Comparison of ENCODE assay signal across 1 cellular context in the genomic region with DNA sequence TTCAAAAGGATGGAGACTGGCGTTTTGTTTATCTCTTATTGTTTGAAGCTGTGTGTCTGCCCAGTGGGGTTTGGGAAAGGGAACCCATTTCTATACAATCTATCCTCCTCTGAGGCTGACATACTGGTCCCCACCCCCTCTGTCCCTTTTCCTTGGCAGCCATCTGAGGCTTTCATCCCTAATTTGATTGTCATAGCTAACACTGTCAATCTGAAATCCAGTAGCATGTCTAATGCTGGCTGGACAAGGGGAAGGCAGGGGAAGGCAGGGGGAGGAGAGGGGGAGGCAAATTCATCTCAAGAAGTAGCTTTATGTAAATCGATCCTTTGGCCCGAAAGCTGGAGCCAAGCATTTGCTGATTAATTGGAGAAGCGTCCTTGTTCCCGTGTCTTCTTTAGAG.
TF ChIP-seq lines count a peak whose summit lies in the region.

No MANE protein-coding gene starts in this region.

TF ChIP-seq in GM23338, 12 proteins besides CTCF, POLR2A, EP300 and RAD21 (continued from another document):
- TF ChIP-seq, protein P1, sequence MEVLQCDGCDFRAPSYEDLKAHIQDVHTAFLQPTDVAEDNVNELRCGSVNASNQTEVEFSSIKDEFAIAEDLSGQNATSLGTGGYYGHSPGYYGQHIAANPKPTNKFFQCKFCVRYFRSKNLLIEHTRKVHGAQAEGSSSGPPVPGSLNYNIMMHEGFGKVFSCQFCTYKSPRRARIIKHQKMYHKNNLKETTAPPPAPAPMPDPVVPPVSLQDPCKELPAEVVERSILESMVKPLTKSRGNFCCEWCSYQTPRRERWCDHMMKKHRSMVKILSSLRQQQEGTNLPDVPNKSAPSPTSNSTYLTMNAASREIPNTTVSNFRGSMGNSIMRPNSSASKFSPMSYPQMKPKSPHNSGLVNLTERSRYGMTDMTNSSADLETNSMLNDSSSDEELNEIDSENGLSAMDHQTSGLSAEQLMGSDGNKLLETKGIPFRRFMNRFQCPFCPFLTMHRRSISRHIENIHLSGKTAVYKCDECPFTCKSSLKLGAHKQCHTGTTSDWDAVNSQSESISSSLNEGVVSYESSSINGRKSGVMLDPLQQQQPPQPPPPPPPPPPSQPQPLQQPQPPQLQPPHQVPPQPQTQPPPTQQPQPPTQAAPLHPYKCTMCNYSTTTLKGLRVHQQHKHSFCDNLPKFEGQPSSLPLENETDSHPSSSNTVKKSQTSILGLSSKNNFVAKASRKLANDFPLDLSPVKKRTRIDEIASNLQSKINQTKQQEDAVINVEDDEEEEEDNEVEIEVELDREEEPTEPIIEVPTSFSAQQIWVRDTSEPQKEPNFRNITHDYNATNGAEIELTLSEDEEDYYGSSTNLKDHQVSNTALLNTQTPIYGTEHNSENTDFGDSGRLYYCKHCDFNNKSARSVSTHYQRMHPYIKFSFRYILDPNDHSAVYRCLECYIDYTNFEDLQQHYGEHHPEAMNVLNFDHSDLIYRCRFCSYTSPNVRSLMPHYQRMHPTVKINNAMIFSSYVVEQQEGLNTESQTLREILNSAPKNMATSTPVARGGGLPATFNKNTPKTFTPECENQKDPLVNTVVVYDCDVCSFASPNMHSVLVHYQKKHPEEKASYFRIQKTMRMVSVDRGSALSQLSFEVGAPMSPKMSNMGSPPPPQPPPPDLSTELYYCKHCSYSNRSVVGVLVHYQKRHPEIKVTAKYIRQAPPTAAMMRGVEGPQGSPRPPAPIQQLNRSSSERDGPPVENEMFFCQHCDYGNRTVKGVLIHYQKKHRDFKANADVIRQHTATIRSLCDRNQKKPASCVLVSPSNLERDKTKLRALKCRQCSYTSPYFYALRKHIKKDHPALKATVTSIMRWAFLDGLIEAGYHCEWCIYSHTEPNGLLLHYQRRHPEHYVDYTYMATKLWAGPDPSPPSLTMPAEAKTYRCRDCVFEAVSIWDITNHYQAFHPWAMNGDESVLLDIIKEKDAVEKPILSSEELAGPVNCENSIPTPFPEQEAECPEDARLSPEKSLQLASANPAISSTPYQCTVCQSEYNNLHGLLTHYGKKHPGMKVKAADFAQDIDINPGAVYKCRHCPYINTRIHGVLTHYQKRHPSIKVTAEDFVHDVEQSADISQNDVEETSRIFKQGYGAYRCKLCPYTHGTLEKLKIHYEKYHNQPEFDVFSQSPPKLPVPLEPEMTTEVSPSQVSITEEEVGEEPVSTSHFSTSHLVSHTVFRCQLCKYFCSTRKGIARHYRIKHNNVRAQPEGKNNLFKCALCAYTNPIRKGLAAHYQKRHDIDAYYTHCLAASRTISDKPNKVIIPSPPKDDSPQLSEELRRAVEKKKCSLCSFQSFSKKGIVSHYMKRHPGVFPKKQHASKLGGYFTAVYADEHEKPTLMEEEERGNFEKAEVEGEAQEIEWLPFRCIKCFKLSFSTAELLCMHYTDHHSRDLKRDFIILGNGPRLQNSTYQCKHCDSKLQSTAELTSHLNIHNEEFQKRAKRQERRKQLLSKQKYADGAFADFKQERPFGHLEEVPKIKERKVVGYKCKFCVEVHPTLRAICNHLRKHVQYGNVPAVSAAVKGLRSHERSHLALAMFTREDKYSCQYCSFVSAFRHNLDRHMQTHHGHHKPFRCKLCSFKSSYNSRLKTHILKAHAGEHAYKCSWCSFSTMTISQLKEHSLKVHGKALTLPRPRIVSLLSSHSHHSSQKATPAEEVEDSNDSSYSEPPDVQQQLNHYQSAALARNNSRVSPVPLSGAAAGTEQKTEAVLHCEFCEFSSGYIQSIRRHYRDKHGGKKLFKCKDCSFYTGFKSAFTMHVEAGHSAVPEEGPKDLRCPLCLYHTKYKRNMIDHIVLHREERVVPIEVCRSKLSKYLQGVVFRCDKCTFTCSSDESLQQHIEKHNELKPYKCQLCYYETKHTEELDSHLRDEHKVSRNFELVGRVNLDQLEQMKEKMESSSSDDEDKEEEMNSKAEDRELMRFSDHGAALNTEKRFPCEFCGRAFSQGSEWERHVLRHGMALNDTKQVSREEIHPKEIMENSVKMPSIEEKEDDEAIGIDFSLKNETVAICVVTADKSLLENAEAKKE (CRISPR knock-in tag; IDR thresholded peaks at IDR 0.05): no peak
- TF ChIP-seq CREB1 (CRISPR knock-in tag; IDR thresholded peaks at IDR 0.05; ENCODE audit: low read depth) (no peak), ZNF114 (CRISPR knock-in tag; IDR thresholded peaks at IDR 0.05) (no peak)
